14 cellular contexts compared by ENCODE assay signal in genomic region chr2:23606196-23606595, GRCh38.
DNase-seq lines count a peak whose midpoint lies in the region; ATAC-seq and TF ChIP-seq lines count a peak whose summit lies in the region.
"Had no signal": no experiment of that assay in that cellular context is flagged by ENCODE, and none has a peak within 500 bp of the region (broad histone marks: within the 10 kb centered on the region; RNA-seq: fewer than 3 reads in every experiment).

No MANE protein-coding gene starts in this region.

- no peak for TF ChIP-seq POLR2A in spleen (IDR thresholded peaks at IDR 0.05)

- H3K4me3 Mint-ChIP-seq in GM23338 (no peak overlapping the region), WTC11 (no peak overlapping the region), HFFc6 (no peak overlapping the region)
- H3K4me3 Mint-ChIP-seq: H9 had no signal

- H2AFZ ChIP-seq in GM23338: no peak overlapping the region
- H2AFZ ChIP-seq: GM23248 had no signal

- no peak for ATAC-seq in GM23338
- no peak for ATAC-seq in WTC11
- ATAC-seq in lower lobe of right lung: no peak
- no peak for ATAC-seq in HG03108 (IDR thresholded peaks at IDR 0.05; ENCODE audit: unreplicated experiment)
- ATAC-seq: A549, K562 had no signal

- no peak overlapping the region for H3K4me2 ChIP-seq in GM23338
- H3K4me2 ChIP-seq: A549, BLaER1 had no signal

- H3K9me3 ChIP-seq in lower lobe of right lung: no peaks in the 10 kb centered on the region
- peaks cover 0 to 30% (median 15%) of the 10 kb centered on the region in 8 donors for H3K9me3 ChIP-seq in spleen

- H4K20me1 ChIP-seq in GM23338 (replicated peaks; ENCODE audit: insufficient read depth): no peaks in the 10 kb centered on the region

- POLR2A ChIA-PET in WTC11 (lab: Charles Lee): no interaction called here

- H3K9me2 ChIP-seq in GM23338 (ENCODE audit: insufficient read depth): peaks cover 7% of the 10 kb centered on the region; the same call in 1 of the 2 replicates

- peaks cover 18% of the 10 kb centered on the region for H3K4me1 Mint-ChIP-seq in GM23338
- H3K4me1 Mint-ChIP-seq in WTC11: peaks cover 26% of the 10 kb centered on the region
- H3K4me1 Mint-ChIP-seq in HFFc6 (ENCODE audit: low read depth): peaks cover 17% of the 10 kb centered on the region

- intact Hi-C loops in lower lobe of right lung (cut with DNase I): no loop called here
- intact Hi-C loops in spleen (cut with DNase I; ENCODE audit: low total_unique reads): no loop called here

- peaks cover 34% of the 10 kb centered on the region for H3K36me3 Mint-ChIP-seq in GM23338 (ENCODE audit: low read depth)
- peaks cover 25% of the 10 kb centered on the region for H3K36me3 Mint-ChIP-seq in WTC11
- peaks cover 23% of the 10 kb centered on the region for H3K36me3 Mint-ChIP-seq in HFFc6 (ENCODE audit: low read depth)

- WGBS in spleen, 5 donors: 80 to 90% (median 83%) methylated on average over 9 of the region's 9 CpGs

- DNase-seq in GM23338 (ENCODE audit: low spot score) (no peak), WTC11 (ENCODE audit: low spot score) (no peak), lower lobe of right lung (peak; percentile 1), spleen (peak; percentile 19), HFFc6 (no peak)
- DNase-seq: DMS153, DMS79 treated with DMSO at 0.1 percent for 48 hours, GM23248, H9 had no signal

- TF ChIP-seq CTCF in GM23338 (conservative IDR thresholded peaks at IDR 0.05; ENCODE audit: low read depth in 2 of 2): no peak
- TF ChIP-seq CTCF in WTC11 (IDR thresholded peaks at IDR 0.05): no peak
- TF ChIP-seq CTCF in lower lobe of right lung (IDR thresholded peaks at IDR 0.05): no peak
- TF ChIP-seq CTCF in spleen (IDR thresholded peaks at IDR 0.05 in 8 of 11, conservative IDR thresholded peaks at IDR 0.05 in 3 of 11): no peak
- TF ChIP-seq CTCF in HFFc6 (IDR thresholded peaks at IDR 0.05): no peak

- H3K79me2 ChIP-seq in GM23338 (replicated peaks; ENCODE audit: insufficient read depth): no peaks in the 10 kb centered on the region

- no peak overlapping the region for H3K4me3 ChIP-seq in GM23338
- H3K4me3 ChIP-seq in lower lobe of right lung: no peak overlapping the region
- H3K4me3 ChIP-seq in spleen: no peak overlapping the region
- H3K4me3 ChIP-seq: A549, BLaER1, GM23248, K562 had no signal

- H3K9me3 Mint-ChIP-seq in GM23338 (peaks cover 30% of the 10 kb centered on the region), WTC11 (peaks cover 25% of the 10 kb centered on the region), HFFc6 (peaks cover 27% of the 10 kb centered on the region)

- H3K27me3 Mint-ChIP-seq in GM23338 (ENCODE audit: insufficient read depth, low read depth, poor library complexity): peaks cover 13% of the 10 kb centered on the region
- H3K27me3 Mint-ChIP-seq in WTC11 (ENCODE audit: low read depth): no peaks in the 10 kb centered on the region
- peaks cover 2% of the 10 kb centered on the region for H3K27me3 Mint-ChIP-seq in HFFc6 (ENCODE audit: insufficient read depth)

- no peaks in the 10 kb centered on the region for H3F3A ChIP-seq in GM23338 (replicated peaks; ENCODE audit: low read depth)

- H3K36me3 ChIP-seq in GM23338 (ENCODE audit: insufficient read depth): no peaks in the 10 kb centered on the region
- H3K36me3 ChIP-seq in lower lobe of right lung: no peaks in the 10 kb centered on the region
- H3K36me3 ChIP-seq in spleen: no peaks in the 10 kb centered on the region
- H3K36me3 ChIP-seq: BLaER1 had no signal

- H3K27ac ChIP-seq in GM23338 (ENCODE audit: low read depth) (no peak overlapping the region), lower lobe of right lung (no peak overlapping the region), spleen (no peak overlapping the region)
- H3K27ac ChIP-seq: A549, BLaER1, GM23248, HL-60 had no signal

- H3K4me1 ChIP-seq in GM23338 (ENCODE audit: insufficient read depth) (peaks cover 19% of the 10 kb centered on the region), lower lobe of right lung (no peaks in the 10 kb centered on the region), spleen (no peaks in the 10 kb centered on the region)
- H3K4me1 ChIP-seq: BLaER1 had no signal

- H3K27ac Mint-ChIP-seq in GM23338 (0 out of 2 replicates have a peak overlapping the region, but pooled peaks have one; percentile 17), WTC11 (peak overlapping the region; percentile 23; the same call in 1 of the 2 replicates), HFFc6 (no peak overlapping the region)

- CTCF ChIA-PET in WTC11 (lab: Charles Lee): interaction anchor here (3.7 kb wide), 1 partner anchor 18 kb away, joined by 20 read pairs; no protein-coding TSS in a partner anchor

- H3K27me3 ChIP-seq in GM23338 (ENCODE audit: insufficient read depth) (no peaks in the 10 kb centered on the region), lower lobe of right lung (ENCODE audit: low read depth) (no peaks in the 10 kb centered on the region), spleen (replicated peaks in 1 of 7) (peaks cover 0 to 4% (median 0%) of the 10 kb centered on the region in 7 donors)

TF ChIP-seq in GM23338, 12 proteins besides CTCF, POLR2A, EP300 and RAD21 (continues in another document):
- no peak for TF ChIP-seq CREB1 (CRISPR knock-in tag; IDR thresholded peaks at IDR 0.05; ENCODE audit: low read depth)

TF ChIP-seq in WTC11, 78 proteins besides CTCF, POLR2A, EP300 and RAD21 (continues in another document):
- TF ChIP-seq FOXK1 (CRISPR knock-in tag; IDR thresholded peaks at IDR 0.05) (no peak), ZNF281 (CRISPR knock-in tag; IDR thresholded peaks at IDR 0.05) (no peak), ELF4 (CRISPR knock-in tag; IDR thresholded peaks at IDR 0.05; ENCODE audit: low read depth) (no peak), ZSCAN18 (CRISPR knock-in tag; IDR thresholded peaks at IDR 0.05) (no peak), ZNF396 (CRISPR knock-in tag; IDR thresholded peaks at IDR 0.05; ENCODE audit: borderline replicate concordance) (no peak), AFF4 (CRISPR knock-in tag; IDR thresholded peaks at IDR 0.05; ENCODE audit: borderline replicate concordance) (no peak), NFYB (CRISPR knock-in tag; conservative IDR thresholded peaks at IDR 0.05; ENCODE audit: low read depth) (no peak), EMX1 (CRISPR knock-in tag; IDR thresholded peaks at IDR 0.05) (no peak)

Comparison
In these comparisons a context has a peak if more than half of its experiments do, and no peak if none do; other contexts are left out.
1. DNase-seq: peak in lower lobe of right lung (single experiment) and spleen (single experiment); none in GM23338 (single experiment), WTC11 (single experiment) and HFFc6 (single experiment).